Comparison of ENCODE assay signal across 1 cellular context in the genomic region with DNA sequence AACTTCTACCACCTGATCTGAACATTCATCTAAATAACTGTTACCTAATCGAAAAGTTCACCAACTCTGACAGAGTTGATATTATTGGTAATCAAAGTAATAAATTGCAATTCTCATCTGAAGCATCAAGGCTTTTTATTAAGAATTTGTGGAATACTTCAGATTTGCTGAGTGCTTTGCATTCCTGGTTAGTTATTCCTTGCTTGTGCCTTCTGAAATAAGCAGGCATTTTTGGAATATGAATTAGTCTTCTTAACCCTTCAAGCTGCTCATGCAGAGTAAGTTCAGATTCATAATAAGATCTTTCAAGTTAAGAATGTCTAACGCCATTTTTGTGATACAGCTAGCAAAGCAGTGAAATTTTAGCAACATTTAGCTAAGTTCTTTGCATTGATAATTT.
TF ChIP-seq lines count a peak whose summit lies in the region.

No MANE protein-coding gene starts in this region.

TF ChIP-seq in IMR-90, 13 proteins besides CTCF, POLR2A, EP300 and RAD21 (continued from another document):
- TF ChIP-seq ELK1 (IDR thresholded peaks at IDR 0.05; ENCODE audit: borderline replicate concordance, low read depth, low read length), result no peak
- TF ChIP-seq FOS (IDR thresholded peaks at IDR 0.05; ENCODE audit: low read depth, low read length), result no peak
- no peak for TF ChIP-seq RFX5 (IDR thresholded peaks at IDR 0.05; ENCODE audit: low read depth, low read length)
- TF ChIP-seq CHD1 (IDR thresholded peaks at IDR 0.05; ENCODE audit: low read depth, low read length), result no peak
